ENCODE assay signal across 10 cellular contexts in the genomic region with DNA sequence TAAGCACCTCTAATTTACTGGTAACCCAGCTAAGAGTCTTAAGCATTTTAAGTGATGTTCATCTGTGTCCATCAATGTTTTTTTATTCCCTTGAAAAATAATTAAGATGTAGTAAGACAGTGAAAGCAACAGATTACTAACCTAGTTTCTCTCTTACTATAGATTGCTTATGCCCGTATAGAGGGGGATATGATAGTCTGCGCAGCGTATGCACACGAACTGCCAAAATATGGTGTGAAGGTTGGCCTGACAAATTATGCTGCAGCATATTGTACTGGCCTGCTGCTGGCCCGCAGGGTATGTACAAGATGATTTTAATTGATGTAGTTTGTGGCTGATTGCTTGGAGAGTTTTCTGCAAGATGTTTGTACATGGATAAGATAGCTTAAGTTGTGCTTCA. TPM values are rescaled to one million over a fixed set of nuclear protein-coding genes. Genes with fewer than 3 reads are reported as not detected.
DNase-seq lines count a peak whose midpoint lies in the region; ATAC-seq lines count a peak whose summit lies in the region.
"Had no signal": no experiment of that assay in that cellular context is flagged by ENCODE, and none has a peak within 500 bp of the region (broad histone marks: within the 10 kb centered on the region; RNA-seq: fewer than 3 reads in every experiment).

No MANE protein-coding gene starts in this region.

- peak overlapping the region; percentile 100 for H3K27ac Mint-ChIP-seq in stimulated activated naive CD8-positive, alpha-beta T cell treated with anti-CD3 and anti-CD28 coated beads, Interleukin-15, Interleukin-2, amounts not matched to agents 100 ng/mL and 50 ng/mL, for 24 hours
- H3K27ac Mint-ChIP-seq in activated T-helper 1 cell treated with anti-CD3 and anti-CD28 coated beads, Interleukin-12 subunit alpha, Interleukin-12 subunit beta, Interleukin-2, Interleukin-4 antibody, amounts not matched to agents 30 ng/mL and 10 ng/mL and 1 ng/mL, durations not matched to agents 14 hours and 24 hours and 36 hours = peak overlapping the region; percentile 6

- H3K36me3 ChIP-seq in iPS-20b (ENCODE audit: insufficient read depth, low read depth, low read length) = peaks cover 75% of the 10 kb centered on the region

- H3K27ac ChIP-seq in iPS-20b (ENCODE audit: low read length) = no peak overlapping the region
- H3K27ac ChIP-seq: neutrophil had no signal

- H3K4me1 Mint-ChIP-seq in stimulated activated naive CD8-positive, alpha-beta T cell treated with anti-CD3 and anti-CD28 coated beads, Interleukin-15, Interleukin-2, amounts not matched to agents 100 ng/mL and 50 ng/mL, for 24 hours (ENCODE audit: low read depth) = peaks cover 66% of the 10 kb centered on the region
- H3K4me1 Mint-ChIP-seq in activated T-helper 1 cell treated with anti-CD3 and anti-CD28 coated beads, Interleukin-12 subunit alpha, Interleukin-12 subunit beta, Interleukin-2, Interleukin-4 antibody, amounts not matched to agents 30 ng/mL and 10 ng/mL and 1 ng/mL, durations not matched to agents 14 hours and 24 hours and 36 hours (ENCODE audit: low read depth) = peaks cover 59% of the 10 kb centered on the region

- H3K4me3 Mint-ChIP-seq in stimulated activated naive CD8-positive, alpha-beta T cell treated with anti-CD3 and anti-CD28 coated beads, Interleukin-15, Interleukin-2, amounts not matched to agents 100 ng/mL and 50 ng/mL, for 24 hours = peak overlapping the region; percentile 99
- H3K4me3 Mint-ChIP-seq in activated T-helper 1 cell treated with anti-CD3 and anti-CD28 coated beads, Interleukin-12 subunit alpha, Interleukin-12 subunit beta, Interleukin-2, Interleukin-4 antibody, amounts not matched to agents 30 ng/mL and 10 ng/mL and 1 ng/mL, durations not matched to agents 14 hours and 24 hours and 36 hours = peak overlapping the region; percentile 96

- peaks cover 15% of the 10 kb centered on the region; the same call in 1 of the 2 replicates for H3K4me1 ChIP-seq in iPS-20b (ENCODE audit: insufficient read depth, low read length)

- H3K36me3 Mint-ChIP-seq in stimulated activated naive CD8-positive, alpha-beta T cell treated with anti-CD3 and anti-CD28 coated beads, Interleukin-15, Interleukin-2, amounts not matched to agents 100 ng/mL and 50 ng/mL, for 24 hours (ENCODE audit: low read depth) = peaks cover 78% of the 10 kb centered on the region
- H3K36me3 Mint-ChIP-seq in activated T-helper 1 cell treated with anti-CD3 and anti-CD28 coated beads, Interleukin-12 subunit alpha, Interleukin-12 subunit beta, Interleukin-2, Interleukin-4 antibody, amounts not matched to agents 30 ng/mL and 10 ng/mL and 1 ng/mL, durations not matched to agents 14 hours and 24 hours and 36 hours (ENCODE audit: low read depth) = peaks cover 72% of the 10 kb centered on the region

- peak overlapping the region; percentile 93 for H3K4me3 ChIP-seq in iPS-20b (ENCODE audit: low read length)

- H3K9me3 Mint-ChIP-seq in stimulated activated naive CD8-positive, alpha-beta T cell treated with anti-CD3 and anti-CD28 coated beads, Interleukin-15, Interleukin-2, amounts not matched to agents 100 ng/mL and 50 ng/mL, for 24 hours = no peaks in the 10 kb centered on the region
- no peaks in the 10 kb centered on the region for H3K9me3 Mint-ChIP-seq in activated T-helper 1 cell treated with anti-CD3 and anti-CD28 coated beads, Interleukin-12 subunit alpha, Interleukin-12 subunit beta, Interleukin-2, Interleukin-4 antibody, amounts not matched to agents 30 ng/mL and 10 ng/mL and 1 ng/mL, durations not matched to agents 14 hours and 24 hours and 36 hours

- H3K27me3 ChIP-seq in iPS-20b (ENCODE audit: insufficient read depth, low read length) = no peaks in the 10 kb centered on the region
- H3K27me3 ChIP-seq: gastrocnemius medialis, neutrophil had no signal

- ATAC-seq in stimulated activated naive CD8-positive, alpha-beta T cell treated with anti-CD3 and anti-CD28 coated beads, Interleukin-15, Interleukin-2, amounts not matched to agents 100 U/mL and 50 U/mL, for 24 hours = no peak
- ATAC-seq in GM19452 (IDR thresholded peaks at IDR 0.05; ENCODE audit: unreplicated experiment) (no peak), HG02885 (IDR thresholded peaks at IDR 0.05; ENCODE audit: poor library complexity, unreplicated experiment) (no peak), HG03159 (IDR thresholded peaks at IDR 0.05; ENCODE audit: unreplicated experiment) (no peak)
- ATAC-seq: gastrocnemius medialis had no signal

- no peaks in the 10 kb centered on the region for H3K9me3 ChIP-seq in iPS-20b (ENCODE audit: insufficient read depth, low read depth, low read length)
- H3K9me3 ChIP-seq: gastrocnemius medialis, neutrophil had no signal

- intact Hi-C loops in activated T-helper 1 cell treated with anti-CD3 and anti-CD28 coated beads, Interleukin-12 subunit alpha, Interleukin-12 subunit beta, Interleukin-2, Interleukin-4 antibody, amounts not matched to agents 30 ng/mL and 10 ng/mL and 1 ng/mL, durations not matched to agents 14 hours and 24 hours and 36 hours (cut with micrococcal nuclease) = loop anchor here (5.0 to 10.0 kb wide), 3 partner anchors 347 to 1040 kb away; a partner anchor contains a TSS

- H3K27me3 Mint-ChIP-seq in stimulated activated naive CD8-positive, alpha-beta T cell treated with anti-CD3 and anti-CD28 coated beads, Interleukin-15, Interleukin-2, amounts not matched to agents 100 ng/mL and 50 ng/mL, for 24 hours = no peaks in the 10 kb centered on the region
- no peaks in the 10 kb centered on the region for H3K27me3 Mint-ChIP-seq in activated T-helper 1 cell treated with anti-CD3 and anti-CD28 coated beads, Interleukin-12 subunit alpha, Interleukin-12 subunit beta, Interleukin-2, Interleukin-4 antibody, amounts not matched to agents 30 ng/mL and 10 ng/mL and 1 ng/mL, durations not matched to agents 14 hours and 24 hours and 36 hours (ENCODE audit: insufficient read depth)

- DNase-seq in stimulated activated naive CD8-positive, alpha-beta T cell treated with anti-CD3 and anti-CD28 coated beads, Interleukin-15, Interleukin-2, amounts not matched to agents 100 U/mL and 50 U/mL, for 24 hours = no peak
- DNase-seq in activated T-helper 1 cell treated with anti-CD3 and anti-CD28 coated beads, Interleukin-12 subunit alpha, Interleukin-12 subunit beta, Interleukin-2, Interleukin-4 antibody, amounts not matched to agents 30 ng/mL and 10 ng/mL and 1 ng/mL, durations not matched to agents 14 hours and 24 hours and 36 hours (ENCODE audit: low spot score) = no peak
- no peak for DNase-seq in middle frontal gyrus (ENCODE audit: extremely low spot score, low spot score)
- DNase-seq: gastrocnemius medialis had no signal

- H3K9ac ChIP-seq in iPS-20b (ENCODE audit: low read depth, low read length) = peak overlapping the region; percentile 99; the same call in 1 of the 2 replicates

RNA-seq across cellular contexts. Expression of a gene that starts 2.8 kb away (rescaled TPM):
- total RNA-seq in activated T-helper 1 cell treated with anti-CD3 and anti-CD28 coated beads, Interleukin-12 subunit alpha, Interleukin-12 subunit beta, Interleukin-2, Interleukin-4 antibody, amounts not matched to agents 30 ng/mL and 10 ng/mL and 1 ng/mL, durations not matched to agents 14 hours and 24 hours and 36 hours = 1,115 and 1,120 TPM in 2 replicates

RNA-seq across cellular contexts. Expression of a gene that starts 49.7 kb away (rescaled TPM):
- 11.0 and 11.3 TPM in 2 replicates for total RNA-seq in activated T-helper 1 cell treated with anti-CD3 and anti-CD28 coated beads, Interleukin-12 subunit alpha, Interleukin-12 subunit beta, Interleukin-2, Interleukin-4 antibody, amounts not matched to agents 30 ng/mL and 10 ng/mL and 1 ng/mL, durations not matched to agents 14 hours and 24 hours and 36 hours
